Comparison of ENCODE assay signal across 14 cellular contexts in the genomic region with DNA sequence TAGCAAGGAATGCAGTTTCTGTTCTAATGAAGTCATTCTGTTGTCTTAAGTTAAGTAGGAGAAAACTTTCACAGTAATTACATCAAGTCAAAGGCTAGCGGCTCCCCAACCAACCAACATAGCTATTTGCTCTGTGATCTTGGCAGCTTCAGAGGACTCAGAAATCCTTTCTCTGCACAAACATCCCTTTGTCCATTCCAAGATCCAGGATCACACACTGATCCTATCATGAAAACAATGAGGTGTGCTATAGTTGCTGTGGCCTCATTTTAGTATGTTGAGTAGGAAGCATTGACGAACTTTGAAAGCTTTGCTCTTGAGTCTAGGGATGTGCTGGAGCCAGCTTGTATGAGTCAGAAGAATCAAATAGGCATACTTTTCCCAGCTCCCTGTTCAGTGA.
"Had no signal": no experiment of that assay in that cellular context is flagged by ENCODE, and none has a peak within 500 bp of the region (broad histone marks: within the 10 kb centered on the region; RNA-seq: fewer than 3 reads in every experiment).

No MANE protein-coding gene starts in this region.

- H3K9me3 Mint-ChIP-seq: activated CD4-positive, alpha-beta T cell treated with anti-CD3 and anti-CD28 coated beads, Interleukin-2, amount 10 ng/mL, durations not matched to agents 7 days and 5 days; activated naive CD4-positive, alpha-beta T cell treated with anti-CD3 and anti-CD28 coated beads, Interleukin-2, amount 10 ng/mL, durations not matched to agents 7 days and 5 days; activated T-helper 17 cell treated with anti-CD3 and anti-CD28 coated beads, Interleukin-2, amount 50 U/mL, for 72 hours; neural progenitor cell; stimulated activated memory B cell treated with anti-CD40 and anti-IgM and Interleukin-4, amounts not matched to agents 10 μg/mL and 1 μg/mL and 100 μg/mL, for 72 hours had no signal

- H3K4me1 Mint-ChIP-seq: neural progenitor cell had no signal

- H3K27ac ChIP-seq: neural progenitor cell, parathyroid adenoma, tibial nerve, vagina had no signal

- DNase-seq: activated CD4-positive, alpha-beta T cell treated with anti-CD3 and anti-CD28 coated beads, Interleukin-2, amount 10 ng/mL, durations not matched to agents 7 days and 5 days; activated CD8-positive, alpha-beta memory T cell treated with anti-CD3 and anti-CD28 coated beads for 24 hours; activated naive CD4-positive, alpha-beta T cell treated with anti-CD3 and anti-CD28 coated beads, Interleukin-2, amount 10 ng/mL, durations not matched to agents 7 days and 5 days; anterior cingulate cortex; hippocampal formation; small intestine; T-helper 1 cell had no signal

- ATAC-seq: activated T-helper 17 cell treated with anti-CD3 and anti-CD28 coated beads, Interleukin-2, amount 50 U/mL, for 72 hours; WTC11 had no signal

- H3K4me1 ChIP-seq: neural progenitor cell, vagina had no signal

- H3K27me3 Mint-ChIP-seq: activated T-helper 17 cell treated with anti-CD3 and anti-CD28 coated beads, Interleukin-2, amount 50 U/mL, for 72 hours had no signal

- H3K36me3 Mint-ChIP-seq: activated naive CD4-positive, alpha-beta T cell treated with anti-CD3 and anti-CD28 coated beads, Interleukin-2, amount 10 ng/mL, durations not matched to agents 7 days and 5 days; neural progenitor cell; stimulated activated memory B cell treated with anti-CD40 and anti-IgM and Interleukin-4, amounts not matched to agents 10 μg/mL and 1 μg/mL and 100 μg/mL, for 72 hours; WTC11 had no signal

- H3K9me3 ChIP-seq: tibial nerve, vagina had no signal

- H3K27ac Mint-ChIP-seq: neural progenitor cell; stimulated activated memory B cell treated with anti-CD40 and anti-IgM and Interleukin-4, amounts not matched to agents 10 μg/mL and 1 μg/mL and 100 μg/mL, for 72 hours; WTC11 had no signal

- H3K27me3 ChIP-seq: neural progenitor cell, tibial nerve, vagina had no signal

- H3K36me3 ChIP-seq: neural progenitor cell, tibial nerve, vagina had no signal

- H3K4me3 Mint-ChIP-seq: activated CD4-positive, alpha-beta T cell treated with anti-CD3 and anti-CD28 coated beads, Interleukin-2, amount 10 ng/mL, durations not matched to agents 7 days and 5 days; activated naive CD4-positive, alpha-beta T cell treated with anti-CD3 and anti-CD28 coated beads, Interleukin-2, amount 10 ng/mL, durations not matched to agents 7 days and 5 days; activated T-helper 17 cell treated with anti-CD3 and anti-CD28 coated beads, Interleukin-2, amount 50 U/mL, for 72 hours; neural progenitor cell; stimulated activated memory B cell treated with anti-CD40 and anti-IgM and Interleukin-4, amounts not matched to agents 10 μg/mL and 1 μg/mL and 100 μg/mL, for 72 hours; WTC11 had no signal

- H3K4me3 ChIP-seq: neural progenitor cell, tibial nerve, vagina had no signal
